11 cellular contexts compared by ENCODE assay signal in the genomic region with DNA sequence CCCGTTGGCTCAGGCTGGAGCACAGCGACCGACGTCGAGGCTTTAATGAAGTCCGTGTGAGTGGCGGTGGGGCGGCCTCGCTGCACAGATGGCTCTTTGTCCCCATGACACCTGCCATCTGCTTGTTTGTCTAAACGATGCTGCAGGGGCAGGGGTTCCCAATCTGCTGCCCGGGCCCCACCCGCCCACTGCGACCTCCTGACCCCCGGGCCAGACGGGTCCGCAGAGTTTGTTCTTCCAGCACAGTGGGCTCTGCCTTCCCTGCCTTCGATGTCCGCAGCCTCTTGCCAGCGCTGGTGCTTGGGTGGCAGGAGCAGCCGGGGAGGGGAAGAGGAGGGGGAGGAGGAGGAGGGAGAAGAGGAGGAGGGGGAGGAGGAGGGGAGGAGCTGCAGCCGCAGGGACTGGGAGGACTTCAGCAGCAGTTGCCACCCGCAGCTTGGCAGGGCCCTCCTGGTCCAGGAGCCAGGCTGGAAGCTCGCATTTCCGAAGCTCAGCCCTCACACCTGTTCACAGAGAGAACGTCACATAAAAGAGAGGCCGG.
DNase-seq lines count a peak whose midpoint lies in the region; ATAC-seq and TF ChIP-seq lines count a peak whose summit lies in the region.
"Had no signal": no experiment of that assay in that cellular context is flagged by ENCODE, and none has a peak within 500 bp of the region (broad histone marks: within the 10 kb centered on the region; RNA-seq: fewer than 3 reads in every experiment).

No MANE protein-coding gene starts in this region.

- H3K4me3 Mint-ChIP-seq in endodermal cell: no peak overlapping the region
- H3K4me3 Mint-ChIP-seq in activated naive CD4-positive, alpha-beta T cell treated with anti-CD3 and anti-CD28 coated beads, Interleukin-2, amount 10 ng/mL, durations not matched to agents 7 days and 5 days: no peak overlapping the region
- H3K4me3 Mint-ChIP-seq: stimulated activated effector memory CD8-positive, alpha-beta T cell treated with anti-CD3 and anti-CD28 coated beads, Interleukin-12 subunit alpha, Interleukin-12 subunit beta, amount 100 ng/mL, for 72 hours had no signal

- DNase-seq in NCI-H1092 treated with DMSO at 0.1 percent for 48 hours (lab: John Stamatoyannopoulos, UW): peak; percentile 85
- DNase-seq in NCI-H345 (lab: John Stamatoyannopoulos, UW): peak; percentile 64
- DNase-seq in endodermal cell: peak; percentile 42
- DNase-seq in posterior cingulate gyrus: peak in 6 of 10 donors; percentile 11 to 88 (median 64)
- DNase-seq in ACHN: no peak
- no peak for DNase-seq in activated naive CD4-positive, alpha-beta T cell treated with anti-CD3 and anti-CD28 coated beads, Interleukin-2, amount 10 ng/mL, durations not matched to agents 7 days and 5 days
- no peak for DNase-seq in NCI-H187 (lab: John Stamatoyannopoulos, UW)
- DNase-seq: cortex of kidney, KG1 had no signal

- intact Hi-C loops in posterior cingulate gyrus (cut with DNase I): no loop called here

- H3K9me3 Mint-ChIP-seq in endodermal cell: peaks cover 7% of the 10 kb centered on the region
- no peaks in the 10 kb centered on the region for H3K9me3 Mint-ChIP-seq in activated naive CD4-positive, alpha-beta T cell treated with anti-CD3 and anti-CD28 coated beads, Interleukin-2, amount 10 ng/mL, durations not matched to agents 7 days and 5 days
- H3K9me3 Mint-ChIP-seq: stimulated activated effector memory CD8-positive, alpha-beta T cell treated with anti-CD3 and anti-CD28 coated beads, Interleukin-12 subunit alpha, Interleukin-12 subunit beta, amount 100 ng/mL, for 72 hours had no signal

- H3K4me3 ChIP-seq in endodermal cell (ENCODE audit: low read length): no peak overlapping the region

- ATAC-seq in HG03432 (IDR thresholded peaks at IDR 0.05; ENCODE audit: unreplicated experiment): no peak
- ATAC-seq: stimulated activated effector memory CD8-positive, alpha-beta T cell treated with anti-CD3 and anti-CD28 coated beads, Interleukin-12 subunit alpha, Interleukin-12 subunit beta, amount 100 ng/mL, for 72 hours had no signal

- H3K27ac ChIP-seq in endodermal cell (ENCODE audit: low read depth, low read length): peak overlapping the region; percentile 84

- CTCF ChIA-PET in activated naive CD4-positive, alpha-beta T cell treated with anti-CD3 and anti-CD28 coated beads, Interleukin-2, amount 10 ng/mL, durations not matched to agents 7 days and 5 days (lab: Charles Lee): no interaction called here

- in situ Hi-C loops in ACHN (cut with HindIII; ENCODE audit: low pct_ligation_motif_present, low pct_unique_long_range_greater_than_20kb, low sequenced_read_pairs): no loop called here

- H3K36me3 Mint-ChIP-seq in endodermal cell (ENCODE audit: low read depth): no peaks in the 10 kb centered on the region
- no peaks in the 10 kb centered on the region for H3K36me3 Mint-ChIP-seq in activated naive CD4-positive, alpha-beta T cell treated with anti-CD3 and anti-CD28 coated beads, Interleukin-2, amount 10 ng/mL, durations not matched to agents 7 days and 5 days
- H3K36me3 Mint-ChIP-seq: stimulated activated effector memory CD8-positive, alpha-beta T cell treated with anti-CD3 and anti-CD28 coated beads, Interleukin-12 subunit alpha, Interleukin-12 subunit beta, amount 100 ng/mL, for 72 hours had no signal

- H3K36me3 ChIP-seq in endodermal cell (ENCODE audit: control insufficient read depth, insufficient read depth, low read length): no peaks in the 10 kb centered on the region

- no peaks in the 10 kb centered on the region for H3K4me1 ChIP-seq in endodermal cell (ENCODE audit: control insufficient read depth, insufficient read depth, low read length)

- H3K27ac Mint-ChIP-seq in endodermal cell: no peak overlapping the region
- H3K27ac Mint-ChIP-seq in activated naive CD4-positive, alpha-beta T cell treated with anti-CD3 and anti-CD28 coated beads, Interleukin-2, amount 10 ng/mL, durations not matched to agents 7 days and 5 days: no peak overlapping the region
- H3K27ac Mint-ChIP-seq: stimulated activated effector memory CD8-positive, alpha-beta T cell treated with anti-CD3 and anti-CD28 coated beads, Interleukin-12 subunit alpha, Interleukin-12 subunit beta, amount 100 ng/mL, for 72 hours had no signal

- H3K9me3 ChIP-seq in endodermal cell (ENCODE audit: control insufficient read depth, low read length): no peaks in the 10 kb centered on the region

- no peaks in the 10 kb centered on the region for H3K27me3 Mint-ChIP-seq in endodermal cell (ENCODE audit: insufficient read depth)
- peaks cover 38% of the 10 kb centered on the region for H3K27me3 Mint-ChIP-seq in activated naive CD4-positive, alpha-beta T cell treated with anti-CD3 and anti-CD28 coated beads, Interleukin-2, amount 10 ng/mL, durations not matched to agents 7 days and 5 days

- H3K27me3 ChIP-seq in endodermal cell (ENCODE audit: control insufficient read depth, insufficient read depth, low read length, poor library complexity, severe bottlenecking): no peaks in the 10 kb centered on the region

- no peak for TF ChIP-seq CTCF in endodermal cell (conservative IDR thresholded peaks at IDR 0.05)

- H3K9ac ChIP-seq in endodermal cell (ENCODE audit: extremely low read depth, low read length, poor library complexity, severe bottlenecking): no peak overlapping the region

- WGBS in endodermal cell (ENCODE audit: insufficient coverage in 1 of 2, insufficient read length in 1 of 2), 2 experiments: 61 to 87% methylated on average over 9 to 26 of the region's 26 CpGs

- no peaks in the 10 kb centered on the region for H3K4me1 Mint-ChIP-seq in endodermal cell
- H3K4me1 Mint-ChIP-seq in activated naive CD4-positive, alpha-beta T cell treated with anti-CD3 and anti-CD28 coated beads, Interleukin-2, amount 10 ng/mL, durations not matched to agents 7 days and 5 days: peaks cover 7% of the 10 kb centered on the region

Comparison
In these comparisons a context has a peak if more than half of its experiments do, and no peak if none do; other contexts are left out.
1. DNase-seq: peak in NCI-H1092 treated with DMSO at 0.1 percent for 48 hours (single experiment), NCI-H345 (single experiment), endodermal cell (single experiment) and posterior cingulate gyrus (6 of 10); none in ACHN (single experiment), activated naive CD4-positive, alpha-beta T cell treated with anti-CD3 and anti-CD28 coated beads, Interleukin-2, amount 10 ng/mL, durations not matched to agents 7 days and 5 days (single experiment) and NCI-H187 (0 of 2).